ENCODE assay signal across 20 cellular contexts in genomic region chr14:85281921-85282320, GRCh38.
DNase-seq lines count a peak whose midpoint lies in the region; ATAC-seq and TF ChIP-seq lines count a peak whose summit lies in the region.
"Had no signal": no experiment of that assay in that cellular context is flagged by ENCODE, and none has a peak within 500 bp of the region (broad histone marks: within the 10 kb centered on the region; RNA-seq: fewer than 3 reads in every experiment).

No MANE protein-coding gene starts in this region.

- DNase-seq in DMS79 (lab: John Stamatoyannopoulos, UW) (peak; percentile 31), NCI-H69 (lab: John Stamatoyannopoulos, UW) (peak; percentile 15), choroid plexus epithelial cell (ENCODE audit: low read depth) (peak; percentile 26), mesothelial cell of epicardium (ENCODE audit: low spot score in 2 of 2, unreplicated experiment in 2 of 2) (no peak), NCI-H1417 treated with DMSO at 0.1 percent for 48 hours (lab: John Stamatoyannopoulos, UW) (no peak)
- DNase-seq: CD8-positive, alpha-beta memory T cell; GDM1; GM23248; Karpas-422; MG63; NCI-H1048; NCI-H1436 treated with DMSO at 0.1 percent for 48 hours; NCI-H2029; NCI-H748 treated with DMSO at 0.1 percent for 48 hours; SHP77 had no signal

- peak overlapping the region; percentile 16 for H3K27ac Mint-ChIP-seq in mesothelial cell of epicardium
- H3K27ac Mint-ChIP-seq: CD8-positive, alpha-beta memory T cell; IgD-negative memory B cell had no signal

- peaks cover 28% of the 10 kb centered on the region for H3K4me1 Mint-ChIP-seq in mesothelial cell of epicardium
- H3K4me1 Mint-ChIP-seq: CD8-positive, alpha-beta memory T cell had no signal

- peaks cover 2% of the 10 kb centered on the region for H3K9me3 Mint-ChIP-seq in mesothelial cell of epicardium

- H3K36me3 Mint-ChIP-seq in mesothelial cell of epicardium: no peaks in the 10 kb centered on the region
- H3K36me3 Mint-ChIP-seq: CD8-positive, alpha-beta memory T cell; IgD-negative memory B cell had no signal

- no peak for ATAC-seq in GM18870 (IDR thresholded peaks at IDR 0.05; ENCODE audit: unreplicated experiment)
- ATAC-seq in HG02642 (IDR thresholded peaks at IDR 0.05; ENCODE audit: poor library complexity, unreplicated experiment): no peak
- ATAC-seq: HCT116 had no signal

- no peaks in the 10 kb centered on the region for H3K27me3 Mint-ChIP-seq in mesothelial cell of epicardium (ENCODE audit: low read depth)
- H3K27me3 Mint-ChIP-seq: CD8-positive, alpha-beta memory T cell; IgD-negative memory B cell had no signal

- TF ChIP-seq CTCF in choroid plexus epithelial cell (conservative IDR thresholded peaks at IDR 0.05; ENCODE audit: low read depth, low read length): no peak
- TF ChIP-seq CTCF in mesothelial cell of epicardium (IDR thresholded peaks at IDR 0.05; ENCODE audit: unreplicated experiment): no peak

- no peak overlapping the region for H3K4me3 ChIP-seq in choroid plexus epithelial cell (ENCODE audit: low read depth, low read length)
- H3K4me3 ChIP-seq: BLaER1 treated with 17β-estradiol and CSF1 and Interleukin-3, amounts not matched to agents 10 nM and 100 nM; GM23248; MG63 had no signal

- no peak overlapping the region for H3K4me3 Mint-ChIP-seq in mesothelial cell of epicardium
- H3K4me3 Mint-ChIP-seq: CD8-positive, alpha-beta memory T cell; IgD-negative memory B cell had no signal

Comparison
In these comparisons a context has a peak if more than half of its experiments do, and no peak if none do; other contexts are left out.
1. DNase-seq: peak in DMS79 (single experiment), NCI-H69 (single experiment) and choroid plexus epithelial cell (single experiment); none in mesothelial cell of epicardium (0 of 2) and NCI-H1417 treated with DMSO at 0.1 percent for 48 hours (single experiment).